9 cellular contexts compared by ENCODE assay signal in the genomic region with DNA sequence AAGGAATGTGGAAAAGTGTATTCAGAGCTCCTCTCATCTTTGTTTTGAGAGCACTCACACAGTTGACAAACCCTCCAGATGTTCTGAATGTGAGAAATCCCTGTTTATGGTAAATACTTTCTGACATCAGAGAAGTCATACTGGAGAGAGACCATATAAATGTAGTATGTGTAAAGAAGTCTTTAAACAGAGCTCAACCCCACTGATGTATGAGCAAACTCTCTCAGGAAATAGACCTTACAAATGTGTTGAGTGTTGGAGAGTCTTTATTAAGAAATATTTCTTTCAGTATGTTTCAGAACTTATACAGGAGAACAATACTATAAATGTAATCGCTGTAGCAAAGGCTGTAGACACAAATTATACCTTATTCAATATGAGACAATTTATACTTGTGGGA.
"Had no signal": no experiment of that assay in that cellular context is flagged by ENCODE, and none has a peak within 500 bp of the region (broad histone marks: within the 10 kb centered on the region; RNA-seq: fewer than 3 reads in every experiment).

No MANE protein-coding gene starts in this region.

- H2AFZ ChIP-seq: GM23248 had no signal

- FAIRE-seq: H54, K562 had no signal

- H3K4me3 ChIP-seq: GM23248, K562 had no signal

- DNase-seq: GOT3, H9, HCEC 1CT, HFFc6, IMR-90 had no signal

- H3K9ac ChIP-seq: GM23248 had no signal

- ATAC-seq: K562 had no signal

- H3K27ac ChIP-seq: GM23248, HL-60 had no signal
